1 cellular context compared by ENCODE assay signal in the genomic region with DNA sequence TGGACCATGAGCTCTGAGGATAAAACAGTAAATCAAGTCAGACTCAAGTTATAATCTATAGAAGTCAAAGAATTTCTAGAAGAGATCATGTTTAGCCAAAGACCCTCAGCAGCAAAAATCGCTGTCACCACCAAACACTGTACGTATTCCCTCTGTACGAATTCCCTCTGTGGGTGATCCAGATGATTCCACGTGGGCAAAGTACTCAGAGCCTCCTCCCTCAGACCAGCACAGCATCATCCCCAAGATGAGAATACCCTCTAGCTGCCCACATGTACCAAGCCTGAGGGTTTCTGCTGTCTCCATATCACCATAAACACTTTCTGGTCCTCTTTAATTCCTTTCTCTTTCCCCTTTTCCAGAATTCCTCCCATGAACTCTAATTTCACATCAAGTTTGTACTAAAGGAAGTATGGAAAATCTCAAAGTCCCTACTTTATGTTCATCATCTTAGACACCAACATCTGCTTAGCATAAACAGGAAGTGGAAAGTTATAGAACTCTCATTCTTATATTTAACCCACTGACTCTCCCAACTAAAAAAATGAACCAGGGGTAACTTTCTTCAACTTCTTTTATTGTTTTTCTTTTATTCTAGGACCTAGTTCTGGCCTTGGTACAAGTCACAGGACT.
TF ChIP-seq lines count a peak whose summit lies in the region.

No MANE protein-coding gene starts in this region.

TF ChIP-seq in SK-N-SH treated with all-trans-retinoic acid at 6 μM for 48 hours, 23 proteins besides CTCF, POLR2A, EP300 and RAD21 (continued from another document):
- TF ChIP-seq ISL1 (CRISPR knock-in tag; IDR thresholded peaks at IDR 0.05) (no peak), ZNF8 (CRISPR knock-in tag; IDR thresholded peaks at IDR 0.05) (no peak), ZNF70 (CRISPR knock-in tag; IDR thresholded peaks at IDR 0.05) (no peak), ARNTL (CRISPR knock-in tag; IDR thresholded peaks at IDR 0.05; ENCODE audit: borderline replicate concordance, low read depth) (no peak), TCF4 (CRISPR knock-in tag; IDR thresholded peaks at IDR 0.05; ENCODE audit: borderline replicate concordance) (no peak), CSRNP3 (CRISPR knock-in tag; IDR thresholded peaks at IDR 0.05) (no peak), OSR1 (CRISPR knock-in tag; IDR thresholded peaks at IDR 0.05) (no peak), ZNF565 (CRISPR knock-in tag; conservative IDR thresholded peaks at IDR 0.05; ENCODE audit: low read depth) (no peak), ZC3H10 (CRISPR knock-in tag; IDR thresholded peaks at IDR 0.05) (no peak), PPARA (CRISPR knock-in tag; IDR thresholded peaks at IDR 0.05; ENCODE audit: borderline replicate concordance) (no peak), CREB5 (CRISPR knock-in tag; IDR thresholded peaks at IDR 0.05; ENCODE audit: low read depth) (no peak), POU6F1 (CRISPR knock-in tag; IDR thresholded peaks at IDR 0.05; ENCODE audit: borderline replicate concordance, low read depth) (no peak), GLIS3 (CRISPR knock-in tag; IDR thresholded peaks at IDR 0.05) (no peak)
